In the genomic region with DNA sequence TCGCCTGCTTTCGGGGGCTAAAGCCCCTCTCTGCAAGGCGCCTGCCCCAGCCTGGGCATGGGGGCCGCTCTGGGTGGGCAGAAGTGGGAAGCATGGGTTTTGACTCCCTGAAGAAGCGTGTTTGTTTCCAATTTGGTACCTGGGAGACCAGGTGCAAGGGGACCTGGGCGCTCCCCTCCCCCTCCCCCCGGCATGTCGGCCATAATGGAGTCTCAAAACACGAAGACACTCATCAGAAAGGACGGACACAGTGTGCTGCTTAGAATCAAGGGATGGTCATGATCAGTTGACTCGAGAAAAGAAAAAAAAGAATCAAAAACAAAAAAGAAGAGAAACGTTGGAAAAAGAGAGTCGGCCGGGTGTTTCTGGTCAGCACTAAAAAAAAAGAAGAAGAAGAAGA, we compare ENCODE assay signal across 25 cellular contexts.
DNase-seq lines count a peak whose midpoint lies in the region; ATAC-seq and TF ChIP-seq lines count a peak whose summit lies in the region.
"Had no signal": no experiment of that assay in that cellular context is flagged by ENCODE, and none has a peak within 500 bp of the region (broad histone marks: within the 10 kb centered on the region; RNA-seq: fewer than 3 reads in every experiment).

No MANE protein-coding gene starts in this region.

- H3F3A ChIP-seq in PC-3 (ENCODE audit: low read length, unreplicated experiment), result no peaks in the 10 kb centered on the region

- no peaks in the 10 kb centered on the region for H3K36me3 ChIP-seq in PC-3 (ENCODE audit: low read depth, low read length)
- H3K36me3 ChIP-seq in osteoblast (ENCODE audit: insufficient read depth, low read length), result no peaks in the 10 kb centered on the region
- no peaks in the 10 kb centered on the region for H3K36me3 ChIP-seq in lower lobe of right lung
- H3K36me3 ChIP-seq: BE2C had no signal

- intact Hi-C loops in PC-3 (cut with micrococcal nuclease) (no loop called here), lower lobe of right lung (cut with DNase I) (no loop called here)

- no peak for TF ChIP-seq CTCF in PC-3 (conservative IDR thresholded peaks at IDR 0.05; ENCODE audit: low read depth, low read length)
- TF ChIP-seq CTCF in osteoblast (IDR thresholded peaks at IDR 0.05; ENCODE audit: extremely low read depth, low read depth, low read length), result no peak
- TF ChIP-seq CTCF in lower lobe of right lung (IDR thresholded peaks at IDR 0.05), result no peak

- H3K27me3 ChIP-seq in PC-3 (ENCODE audit: low read length), result peaks cover 7% of the 10 kb centered on the region; the same call in 1 of the 2 replicates
- peaks cover 2% of the 10 kb centered on the region for H3K27me3 ChIP-seq in osteoblast (ENCODE audit: insufficient read depth, low read length)
- H3K27me3 ChIP-seq in lower lobe of right lung (ENCODE audit: low read depth), result peaks cover 19% of the 10 kb centered on the region
- H3K27me3 ChIP-seq: BLaER1 treated with 17β-estradiol and CSF1 and Interleukin-3, amounts not matched to agents 10 nM and 100 nM had no signal

- peaks cover 6% of the 10 kb centered on the region; the same call in 1 of the 2 replicates for H3K4me1 ChIP-seq in PC-3 (ENCODE audit: insufficient read depth, low read length)
- H3K4me1 ChIP-seq in osteoblast (ENCODE audit: insufficient read depth, low read length), result no peaks in the 10 kb centered on the region
- H3K4me1 ChIP-seq in lower lobe of right lung, result no peaks in the 10 kb centered on the region
- H3K4me1 ChIP-seq: BE2C had no signal

- BruUV-seq in PC-3 (replicated peaks; lab: Mats Ljungman, UMichigan), result no TSS peak

- H3K27me3 Mint-ChIP-seq in stimulated activated naive CD8-positive, alpha-beta T cell treated with anti-CD3 and anti-CD28 coated beads, Interleukin-15, amount 100 ng/mL, for 72 hours, result no peaks in the 10 kb centered on the region
- H3K27me3 Mint-ChIP-seq in central memory CD8-positive, alpha-beta T cell, result peaks cover 38% of the 10 kb centered on the region

- H3K4me2 ChIP-seq in PC-3 (ENCODE audit: low read length) (peak overlapping the region; percentile 11; the same call in 1 of the 2 replicates), osteoblast (ENCODE audit: insufficient read depth, low read length) (no peak overlapping the region)
- H3K4me2 ChIP-seq: BLaER1 treated with 17β-estradiol and CSF1 and Interleukin-3, amounts not matched to agents 10 nM and 100 nM had no signal

- H3K27ac Mint-ChIP-seq in stimulated activated naive CD8-positive, alpha-beta T cell treated with anti-CD3 and anti-CD28 coated beads, Interleukin-15, amount 100 ng/mL, for 72 hours, result peak overlapping the region; percentile 1 to 30
- H3K27ac Mint-ChIP-seq in central memory CD8-positive, alpha-beta T cell (ENCODE audit: low read depth), result peak overlapping the region; percentile 54
- H3K27ac Mint-ChIP-seq: CD4-positive, alpha-beta T cell had no signal

- POLR2A ChIA-PET in PC-3 (lab: Charles Lee; ENCODE audit: unreplicated experiment), result no interaction called here

- H3K4me3 Mint-ChIP-seq in stimulated activated naive CD8-positive, alpha-beta T cell treated with anti-CD3 and anti-CD28 coated beads, Interleukin-15, amount 100 ng/mL, for 72 hours, result no peak overlapping the region
- no peak overlapping the region for H3K4me3 Mint-ChIP-seq in central memory CD8-positive, alpha-beta T cell
- H3K4me3 Mint-ChIP-seq: CD14-positive monocyte; CD4-positive, alpha-beta T cell; CD8-positive, alpha-beta memory T cell had no signal

- H2AFZ ChIP-seq in PC-3 (ENCODE audit: low read length), result no peak overlapping the region
- H2AFZ ChIP-seq in osteoblast (ENCODE audit: low read length), result no peak overlapping the region

- H3K27ac ChIP-seq in PC-3 (ENCODE audit: low read length) (no peak overlapping the region), osteoblast (ENCODE audit: low read depth, low read length) (no peak overlapping the region), lower lobe of right lung (no peak overlapping the region)
- H3K27ac ChIP-seq: A549; BLaER1 treated with 17β-estradiol and CSF1 and Interleukin-3, amounts not matched to agents 10 nM and 100 nM had no signal

- no peak overlapping the region for H3K4me3 ChIP-seq in PC-3 (ENCODE audit: low read length)
- H3K4me3 ChIP-seq in osteoblast (ENCODE audit: insufficient read depth, low read length), result no peak overlapping the region
- no peak overlapping the region for H3K4me3 ChIP-seq in lower lobe of right lung
- H3K4me3 ChIP-seq: A549; BLaER1 treated with 17β-estradiol and CSF1 and Interleukin-3, amounts not matched to agents 10 nM and 100 nM; GM12878 had no signal

- no peak for ATAC-seq in stimulated activated naive CD8-positive, alpha-beta T cell treated with anti-CD3 and anti-CD28 coated beads, Interleukin-15, amount 100 ng/mL, for 72 hours
- ATAC-seq in stimulated activated naive CD8-positive, alpha-beta T cell treated with anti-CD3 and anti-CD28 coated beads, Interleukin-15, Interleukin-2, amounts not matched to agents 100 U/mL and 50 U/mL, for 24 hours, result no peak
- ATAC-seq in PC-3 (no peak), lower lobe of right lung (no peak)
- ATAC-seq in central memory CD8-positive, alpha-beta T cell (replicated peaks; ENCODE audit: extremely low read depth, poor library complexity, severe bottlenecking), result no peak
- ATAC-seq: A549, GM12878, HCT116 had no signal

- H4K20me1 ChIP-seq in PC-3 (ENCODE audit: low read length), result no peaks in the 10 kb centered on the region
- no peaks in the 10 kb centered on the region for H4K20me1 ChIP-seq in osteoblast (ENCODE audit: insufficient read depth, low read length)
- H4K20me1 ChIP-seq: BLaER1 treated with 17β-estradiol and CSF1 and Interleukin-3, amounts not matched to agents 10 nM and 100 nM had no signal

- no peaks in the 10 kb centered on the region for H3K36me3 Mint-ChIP-seq in central memory CD8-positive, alpha-beta T cell (ENCODE audit: insufficient read depth)
- H3K36me3 Mint-ChIP-seq: CD14-positive monocyte had no signal

- no peak overlapping the region for H3K9ac ChIP-seq in PC-3 (ENCODE audit: low read length)
- H3K9ac ChIP-seq: BLaER1 treated with 17β-estradiol and CSF1 and Interleukin-3, amounts not matched to agents 10 nM and 100 nM had no signal

- no peaks in the 10 kb centered on the region for H3K9me3 Mint-ChIP-seq in stimulated activated naive CD8-positive, alpha-beta T cell treated with anti-CD3 and anti-CD28 coated beads, Interleukin-15, amount 100 ng/mL, for 72 hours
- H3K9me3 Mint-ChIP-seq in central memory CD8-positive, alpha-beta T cell, result no peaks in the 10 kb centered on the region
- H3K9me3 Mint-ChIP-seq: CD4-positive, alpha-beta T cell; CD8-positive, alpha-beta memory T cell had no signal

- H3K9me3 ChIP-seq in PC-3 (ENCODE audit: low read length), result no peaks in the 10 kb centered on the region
- no peaks in the 10 kb centered on the region for H3K9me3 ChIP-seq in osteoblast (ENCODE audit: low read depth, low read length)
- no peaks in the 10 kb centered on the region for H3K9me3 ChIP-seq in lower lobe of right lung
- H3K9me3 ChIP-seq: A549; BE2C; BLaER1 treated with 17β-estradiol and CSF1 and Interleukin-3, amounts not matched to agents 10 nM and 100 nM had no signal

- H3K79me2 ChIP-seq in PC-3 (ENCODE audit: low read length) (no peaks in the 10 kb centered on the region), osteoblast (ENCODE audit: insufficient read depth, low read length) (no peaks in the 10 kb centered on the region)

- H3K9me2 ChIP-seq in PC-3 (replicated peaks; ENCODE audit: low read length), result no peaks in the 10 kb centered on the region

- no peaks in the 10 kb centered on the region for H3K4me1 Mint-ChIP-seq in stimulated activated naive CD8-positive, alpha-beta T cell treated with anti-CD3 and anti-CD28 coated beads, Interleukin-15, amount 100 ng/mL, for 72 hours
- H3K4me1 Mint-ChIP-seq in central memory CD8-positive, alpha-beta T cell, result no peaks in the 10 kb centered on the region
- H3K4me1 Mint-ChIP-seq: CD8-positive, alpha-beta memory T cell had no signal

- CTCF ChIA-PET in PC-3 (lab: Charles Lee), result no interaction called here

- no peak for DNase-seq in stimulated activated naive CD8-positive, alpha-beta T cell treated with anti-CD3 and anti-CD28 coated beads, Interleukin-15, amount 100 ng/mL, for 72 hours
- no peak for DNase-seq in stimulated activated naive CD8-positive, alpha-beta T cell treated with anti-CD3 and anti-CD28 coated beads, Interleukin-15, Interleukin-2, amounts not matched to agents 100 U/mL and 50 U/mL, for 24 hours
- no peak for DNase-seq in PC-3
- no peak for DNase-seq in central memory CD8-positive, alpha-beta T cell (ENCODE audit: low spot score in 2 of 2)
- DNase-seq in osteoblast (ENCODE audit: insufficient read length, low spot score, missing footprints), result peak; percentile 0
- no peak for DNase-seq in NCI-H2171 (lab: John Stamatoyannopoulos, UW)
- DNase-seq in lower lobe of right lung, result no peak
- DNase-seq in stimulated activated CD4-positive, alpha-beta T cell treated with anti-CD3 and anti-CD28 coated beads, Interleukin-4, amount 100 ng/mL, for 1 hour, result no peak
- DNase-seq: 8988T; ACHN; AML-193; BE2C; CD4-positive, alpha-beta T cell; CD8-positive, alpha-beta memory T cell; DMS 273 treated with DMSO at 0.1 percent for 48 hours; DMS79; EL; GDM1; GOT3; H7 had no signal
